Comparison of ENCODE assay signal across 17 cellular contexts in genomic region chr5:179380211-179381035, GRCh38. TPM values are rescaled to one million over a fixed set of nuclear protein-coding genes. Genes with fewer than 3 reads are reported as not detected.
DNase-seq lines count a peak whose midpoint lies in the region; ATAC-seq and TF ChIP-seq lines count a peak whose summit lies in the region.
"Had no signal": no experiment of that assay in that cellular context is flagged by ENCODE, and none has a peak within 500 bp of the region (broad histone marks: within the 10 kb centered on the region; RNA-seq: fewer than 3 reads in every experiment).

No MANE protein-coding gene starts in this region.

- intact Hi-C loops in sigmoid colon (cut with DNase I): no loop called here

- peaks cover 2% of the 10 kb centered on the region for H3K4me1 Mint-ChIP-seq in T-helper 17 cell
- H3K4me1 Mint-ChIP-seq: IgD-negative memory B cell had no signal

- TF ChIP-seq CTCF in coronary artery (IDR thresholded peaks at IDR 0.05) (no peak), sigmoid colon (IDR thresholded peaks at IDR 0.05) (no peak)

- H3K27ac Mint-ChIP-seq in T-helper 17 cell: no peak overlapping the region
- H3K27ac Mint-ChIP-seq: IgD-negative memory B cell had no signal

- DNase-seq in H7: peak; percentile 40
- peak; percentile 68 for DNase-seq in coronary artery (ENCODE audit: low spot score)
- DNase-seq in left lobe of liver (ENCODE audit: low spot score): peak; percentile 40
- DNase-seq in sigmoid colon: peak; percentile 50
- DNase-seq in T-helper 17 cell: no peak
- DNase-seq in NCI-H1417 treated with DMSO at 0.1 percent for 48 hours (lab: John Stamatoyannopoulos, UW): no peak
- DNase-seq: BE2C; DMS79 treated with DMSO at 0.1 percent for 48 hours; NCI-H1105; NCI-H2029 treated with DMSO at 0.1 percent for 48 hours; NCI-H226; NCI-H524; NCI-H774; NK-92 treated with Interleukin-12 subunit alpha and Interleukin-12 subunit beta, amount 100 ng/mL, for 24 hours had no signal

- H3K27ac ChIP-seq in coronary artery (no peak overlapping the region), sigmoid colon (no peak overlapping the region)

- H3K27me3 Mint-ChIP-seq in T-helper 17 cell: no peaks in the 10 kb centered on the region
- H3K27me3 Mint-ChIP-seq: IgD-negative memory B cell had no signal

- ATAC-seq in left lobe of liver (no peak), T-helper 17 cell (no peak), GM21515 (IDR thresholded peaks at IDR 0.05; ENCODE audit: unreplicated experiment) (no peak)
- ATAC-seq: Panc1 had no signal

- no peaks in the 10 kb centered on the region for H3K4me1 ChIP-seq in sigmoid colon
- H3K4me1 ChIP-seq: BE2C had no signal

- H3K9me3 ChIP-seq in sigmoid colon (no peaks in the 10 kb centered on the region), T-helper 17 cell (ENCODE audit: control insufficient read depth, low read length, poor library complexity, severe bottlenecking) (no peaks in the 10 kb centered on the region)
- H3K9me3 ChIP-seq: BE2C had no signal

- no peak overlapping the region for H3K4me3 ChIP-seq in H7 (ENCODE audit: insufficient read depth, low read depth, low read length)
- no peak overlapping the region for H3K4me3 ChIP-seq in coronary artery
- no peak overlapping the region for H3K4me3 ChIP-seq in sigmoid colon

- H3K36me3 Mint-ChIP-seq in T-helper 17 cell (ENCODE audit: low read depth): no peaks in the 10 kb centered on the region
- H3K36me3 Mint-ChIP-seq: IgD-negative memory B cell had no signal

- TF ChIP-seq POLR2A in sigmoid colon (IDR thresholded peaks at IDR 0.05): no peak

- no peaks in the 10 kb centered on the region for H3K27me3 ChIP-seq in H7 (ENCODE audit: control insufficient read depth, insufficient read depth, low read length)
- no peaks in the 10 kb centered on the region for H3K27me3 ChIP-seq in sigmoid colon
- H3K27me3 ChIP-seq: BE2C had no signal

- TF ChIP-seq EP300 in sigmoid colon (IDR thresholded peaks at IDR 0.05): no peak

- H3K4me3 Mint-ChIP-seq in T-helper 17 cell: no peak overlapping the region
- H3K4me3 Mint-ChIP-seq: IgD-negative memory B cell had no signal

- 87 to 89% methylated on average over 28 of the region's 28 CpGs for WGBS in sigmoid colon, 2 donors

- no peaks in the 10 kb centered on the region for H3K36me3 ChIP-seq in H7 (replicated peaks; ENCODE audit: control insufficient read depth, insufficient read depth, low read length)
- H3K36me3 ChIP-seq in sigmoid colon: no peaks in the 10 kb centered on the region
- H3K36me3 ChIP-seq: BE2C had no signal

RNA-seq across cellular contexts. Expression of gene ADAMTS2, which starts 35.2 kb away (rescaled TPM):
- total RNA-seq in H7 (2014; rRNA removed; shearing (Covaris generic)): 1.7 and 2.2 TPM in 2 replicates
- total RNA-seq in left lobe of liver (11.9 TPM), sigmoid colon (10 to 100 TPM in 3 of 4 donors, 1 to 10 TPM in 1; 9.2 to 33.2 (median 14.6) TPM), T-helper 17 cell (not detected)
- polyA plus RNA-seq in sigmoid colon: 1 to 10 TPM in 2 of 3 donors, under 1 TPM in 1; 0.69 to 5.9 (median 1.2) TPM
- polyA plus RNA-seq: IgD-negative memory B cell had no signal

Comparison
In these comparisons a context has a peak if more than half of its experiments do, and no peak if none do; other contexts are left out.
1. DNase-seq: peak in H7 (single experiment), coronary artery (single experiment), left lobe of liver (single experiment) and sigmoid colon (single experiment); none in T-helper 17 cell (0 of 3) and NCI-H1417 treated with DMSO at 0.1 percent for 48 hours (single experiment).